ENCODE assay signal across 10 cellular contexts in the genomic region with DNA sequence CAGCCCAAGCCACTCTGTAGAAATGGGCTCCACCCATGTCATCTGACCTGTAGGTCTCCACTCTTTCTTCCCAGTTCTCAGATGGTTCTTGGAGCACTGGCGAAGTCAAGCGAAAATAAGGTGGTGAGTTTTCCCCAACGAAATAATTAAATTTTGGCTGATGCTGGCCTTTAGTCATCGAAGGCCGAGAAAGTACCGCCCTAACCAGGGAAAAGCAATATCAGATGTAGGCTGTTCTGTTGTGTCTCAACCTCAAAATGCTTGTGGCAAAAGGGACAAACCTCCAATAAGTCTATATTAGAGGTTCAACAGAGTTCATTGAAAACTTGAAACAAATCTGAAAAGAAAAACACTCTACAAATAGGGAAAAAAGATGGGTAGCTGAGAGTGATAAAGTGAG. TPM values are rescaled to one million over a fixed set of nuclear protein-coding genes. Genes with fewer than 3 reads are reported as not detected.
DNase-seq lines count a peak whose midpoint lies in the region; ATAC-seq, FAIRE-seq and TF ChIP-seq lines count a peak whose summit lies in the region.
"Had no signal": no experiment of that assay in that cellular context is flagged by ENCODE, and none has a peak within 500 bp of the region (broad histone marks: within the 10 kb centered on the region; RNA-seq: fewer than 3 reads in every experiment).

No MANE protein-coding gene starts in this region.

- POLR2A ChIA-PET in HEK293 (lab: Yijun Ruan, JAX), result no interaction called here

- no peaks in the 10 kb centered on the region for H3K36me3 Mint-ChIP-seq in nephron (ENCODE audit: low read depth)

- 84 to 89% (median 87%) methylated on average over 6 of the region's 6 CpGs for WGBS in adrenal gland, 4 donors

- H3K4me3 ChIP-seq in HEK293 (ENCODE audit: low read depth, low read length) (no peak overlapping the region), MM.1S (ENCODE audit: low read length) (peak overlapping the region; percentile 42), adrenal gland (no peak overlapping the region), kidney (ENCODE audit: low read length in 2 of 2) (no peak overlapping the region)

- H3K79me2 ChIP-seq in MM.1S (ENCODE audit: low read length), result no peaks in the 10 kb centered on the region

- peaks cover 6% of the 10 kb centered on the region for H3K4me1 ChIP-seq in HEK293 (ENCODE audit: control insufficient read depth, insufficient read depth, low read length)
- H3K4me1 ChIP-seq in MM.1S (ENCODE audit: low read length), result peaks cover 46% of the 10 kb centered on the region
- H3K4me1 ChIP-seq in adrenal gland (replicated peaks in 1 of 2), result peaks cover 0 to 10% of the 10 kb centered on the region in 2 donors
- H3K4me1 ChIP-seq in kidney (ENCODE audit: control insufficient read depth in 1 of 2, insufficient read depth in 1 of 2, low read depth in 1 of 2, low read length in 2 of 2), result no peaks in the 10 kb centered on the region

- H3K27ac ChIP-seq in HEK293 (ENCODE audit: extremely low read depth, low read depth, low read length) (no peak overlapping the region), MM.1S (ENCODE audit: low read length) (peak overlapping the region; percentile 90), adrenal gland (no peak overlapping the region), kidney (ENCODE audit: low read depth in 2 of 2, low read length in 2 of 2) (no peak overlapping the region)

- H3K4me3 Mint-ChIP-seq in nephron, result no peak overlapping the region

- H3K9ac ChIP-seq in MM.1S (ENCODE audit: low read length) (peak overlapping the region; percentile 53), kidney (ENCODE audit: low read length in 2 of 2) (no peak overlapping the region)

- CTCF ChIA-PET in HEK293 (lab: Yijun Ruan, JAX), result interaction anchor here (0.6 to 0.9 kb wide), 3 partner anchors 134 to 158 kb away, joined by 3 to 7 read pairs (median 4); no protein-coding TSS in a partner anchor

- H3K9me3 ChIP-seq in HEK293 (ENCODE audit: control insufficient read depth, insufficient read depth, low read depth, low read length) (no peaks in the 10 kb centered on the region), MM.1S (replicated peaks; ENCODE audit: insufficient read depth, low read length) (no peaks in the 10 kb centered on the region), adrenal gland (replicated peaks in 1 of 3) (no peaks in the 10 kb centered on the region), kidney (ENCODE audit: control insufficient read depth in 1 of 2, low read length in 2 of 2) (no peaks in the 10 kb centered on the region)

- FAIRE-seq in kidney (lab: Jason Lieb, UNC), result no peak

- peak; percentile 11 for ATAC-seq in GM18909 (IDR thresholded peaks at IDR 0.05; ENCODE audit: poor library complexity, unreplicated experiment)

- TF ChIP-seq CTCF in HEK293 (tag by site-specific recombination; IDR thresholded peaks at IDR 0.05), result no peak
- no peak for TF ChIP-seq CTCF in MM.1S (IDR thresholded peaks at IDR 0.05; ENCODE audit: low read length)
- TF ChIP-seq CTCF in nephron (IDR thresholded peaks at IDR 0.05; ENCODE audit: unreplicated experiment in 3 of 3), result no peak
- TF ChIP-seq CTCF in adrenal gland (IDR thresholded peaks at IDR 0.05), result no peak
- no peak for TF ChIP-seq CTCF in kidney (IDR thresholded peaks at IDR 0.05; ENCODE audit: borderline replicate concordance, extremely low read depth, insufficient read depth)

- H3K4me1 Mint-ChIP-seq in nephron, result peaks cover 25% of the 10 kb centered on the region

- intact Hi-C loops in adrenal gland (cut with DNase I) (no loop called here), kidney (cut with DNase I) (no loop called here)

- no peak for TF ChIP-seq POLR2A in adrenal gland (IDR thresholded peaks at IDR 0.05)

- H3F3A ChIP-seq in MM.1S (ENCODE audit: insufficient read depth, low read length), result peaks cover 22% of the 10 kb centered on the region

- peak overlapping the region; percentile 42 to 93 (median 82) for H3K27ac Mint-ChIP-seq in nephron

- peak overlapping the region; percentile 66 for H3K4me2 ChIP-seq in MM.1S (ENCODE audit: low read depth, low read length)

- no peaks in the 10 kb centered on the region for H3K9me2 ChIP-seq in MM.1S (replicated peaks; ENCODE audit: insufficient read depth, low read length)

- H3K36me3 ChIP-seq in HEK293 (ENCODE audit: control insufficient read depth in 2 of 2, insufficient read depth in 1 of 2, low read length in 2 of 2) (no peaks in the 10 kb centered on the region), MM.1S (replicated peaks; ENCODE audit: insufficient read depth, low read length) (no peaks in the 10 kb centered on the region), adrenal gland (replicated peaks in 1 of 2) (no peaks in the 10 kb centered on the region), kidney (ENCODE audit: control insufficient read depth in 1 of 2, insufficient read depth in 2 of 2, low read length in 2 of 2) (no peaks in the 10 kb centered on the region)

- H4K20me1 ChIP-seq in MM.1S (ENCODE audit: insufficient read depth, low read length), result no peaks in the 10 kb centered on the region

- DNase-seq in MM.1S, result peak; percentile 29
- DNase-seq in D341Med (ENCODE audit: low spot score), result no peak
- no peak for DNase-seq in HuH-7.5 (ENCODE audit: low spot score)
- no peak for DNase-seq in adrenal gland
- DNase-seq in kidney, result no peak
- DNase-seq: KBM-7, NCI-H748 treated with DMSO at 0.1 percent for 48 hours had no signal

- H3K9me3 Mint-ChIP-seq in nephron, result no peaks in the 10 kb centered on the region

- H2AFZ ChIP-seq in MM.1S (ENCODE audit: low read length), result 0 out of 2 replicates have a peak overlapping the region, but pooled peaks have one; percentile 19

- no peaks in the 10 kb centered on the region for H3K27me3 ChIP-seq in MM.1S (replicated peaks; ENCODE audit: insufficient read depth, low read length)
- H3K27me3 ChIP-seq in adrenal gland, result no peaks in the 10 kb centered on the region

- peaks cover 4% of the 10 kb centered on the region for H3K27me3 Mint-ChIP-seq in nephron (ENCODE audit: low read depth)

TF ChIP-seq in HEK293, 187 proteins besides CTCF, POLR2A, EP300 and RAD21:
- TF ChIP-seq ZNF311 (tag by site-specific recombination; IDR thresholded peaks at IDR 0.05; ENCODE audit: borderline replicate concordance) (no peak), GLI4 (tag by site-specific recombination; IDR thresholded peaks at IDR 0.05) (peak; percentile 57; the same call in 1 of the 2 replicates)

RNA-seq across cellular contexts. Expression of a gene that starts 48.6 kb away (rescaled TPM):
- total RNA-seq in adrenal gland (10 to 100 TPM in 7 of 8 donors, 1 to 10 TPM in 1; 9.4 to 41.5 (median 23.6) TPM), kidney (15.5 TPM)
- polyA plus RNA-seq in adrenal gland (1 to 10 TPM; 2.1 to 7.9 (median 6.2) TPM), kidney (ENCODE audit: insufficient read depth, low read depth, low replicate concordance) (1.3 TPM)
